ENCODE assay signal across 9 cellular contexts in genomic region chrX:139766545-139766983, GRCh38. TPM values are rescaled to one million over a fixed set of nuclear protein-coding genes. Genes with fewer than 3 reads are reported as not detected.
DNase-seq lines count a peak whose midpoint lies in the region; ATAC-seq lines count a peak whose summit lies in the region.
"Had no signal": no experiment of that assay in that cellular context is flagged by ENCODE, and none has a peak within 500 bp of the region (broad histone marks: within the 10 kb centered on the region; RNA-seq: fewer than 3 reads in every experiment).

No MANE protein-coding gene starts in this region.

- DNase-seq in activated T-cell treated with anti-CD3 and anti-CD28 coated beads for 1 hour (ENCODE audit: low read depth) = peak; percentile 5
- no peak for DNase-seq in activated T-cell treated with anti-CD3 and anti-CD28 coated beads, Interleukin-2, amount 50 U/mL, for 1 hour
- peak in 3 of 5 donors; percentile 1 to 59 (median 3) for DNase-seq in T-helper 1 cell
- peak; percentile 1 for DNase-seq in stimulated activated CD8-positive, alpha-beta memory T cell treated with anti-CD3 and anti-CD28 coated beads, Interleukin-15, amount 100 ng/mL, for 1 hour (ENCODE audit: low read depth)
- no peak for DNase-seq in DMS53 (lab: John Stamatoyannopoulos, UW)
- no peak for DNase-seq in NCI-H1092 (lab: John Stamatoyannopoulos, UW)
- DNase-seq in Right ventricle myocardium inferior (ENCODE audit: missing footprints) = no peak

- ATAC-seq in HG02885 (IDR thresholded peaks at IDR 0.05; ENCODE audit: poor library complexity, unreplicated experiment) = peak; percentile 54
- ATAC-seq in Right ventricle myocardium inferior = no peak

- intact Hi-C loops in Right ventricle myocardium inferior (cut with DNase I) = no loop called here

RNA-seq across cellular contexts. Expression of gene MCF2, which starts 58.6 kb away (rescaled TPM):
- 0.30 TPM for total RNA-seq in Right ventricle myocardium inferior
- total RNA-seq: lung microvascular endothelial cell had no signal

Comparison
In these comparisons a context has a peak if more than half of its experiments do, and no peak if none do; other contexts are left out.
1. DNase-seq: peak in activated T-cell treated with anti-CD3 and anti-CD28 coated beads for 1 hour (single experiment), T-helper 1 cell (3 of 5) and stimulated activated CD8-positive, alpha-beta memory T cell treated with anti-CD3 and anti-CD28 coated beads, Interleukin-15, amount 100 ng/mL, for 1 hour (single experiment); none in activated T-cell treated with anti-CD3 and anti-CD28 coated beads, Interleukin-2, amount 50 U/mL, for 1 hour (single experiment), DMS53 (single experiment), NCI-H1092 (single experiment) and Right ventricle myocardium inferior (single experiment).